24 cellular contexts compared by ENCODE assay signal in the genomic region with DNA sequence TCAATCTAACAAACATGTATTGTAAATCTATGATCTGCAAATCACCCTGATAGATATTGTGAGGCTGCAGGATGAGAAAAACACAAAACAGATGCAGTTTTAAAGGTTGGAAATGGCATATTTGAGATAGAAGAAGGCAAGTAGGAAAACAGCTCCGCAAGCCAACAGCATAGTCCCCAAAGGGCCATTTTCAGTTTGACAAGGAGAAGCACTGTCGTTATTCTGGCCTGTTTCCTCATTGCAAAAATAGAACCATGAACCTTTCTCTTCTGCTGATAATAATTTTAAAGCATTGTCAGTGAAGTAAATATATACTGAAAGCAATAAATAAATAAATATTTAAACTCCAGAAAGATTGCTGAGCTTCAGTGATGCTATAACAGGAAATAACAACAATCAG.
"Had no signal": no experiment of that assay in that cellular context is flagged by ENCODE, and none has a peak within 500 bp of the region (broad histone marks: within the 10 kb centered on the region; RNA-seq: fewer than 3 reads in every experiment).

No MANE protein-coding gene starts in this region.

- H3K36me3 Mint-ChIP-seq: stimulated activated effector memory CD8-positive, alpha-beta T cell treated with anti-CD3 and anti-CD28 coated beads, Interleukin-12 subunit alpha, Interleukin-12 subunit beta, amount 100 ng/mL, for 72 hours had no signal

- H3K27ac Mint-ChIP-seq: naive thymus-derived CD8-positive, alpha-beta T cell; nephron progenitor cell; stimulated activated effector memory CD8-positive, alpha-beta T cell treated with anti-CD3 and anti-CD28 coated beads, Interleukin-12 subunit alpha, Interleukin-12 subunit beta, amount 100 ng/mL, for 72 hours had no signal

- H3K27me3 ChIP-seq: dorsolateral prefrontal cortex, esophagus muscularis mucosa, foreskin keratinocyte, gastroesophageal sphincter, heart left ventricle, ovary, right lobe of liver, vagina had no signal

- ATAC-seq: foreskin keratinocyte; gastroesophageal sphincter; naive thymus-derived CD8-positive, alpha-beta T cell; psoas muscle; right lobe of liver; stimulated activated effector memory CD8-positive, alpha-beta T cell treated with anti-CD3 and anti-CD28 coated beads, Interleukin-12 subunit alpha, Interleukin-12 subunit beta, amount 100 ng/mL, for 72 hours; stimulated activated naive CD8-positive, alpha-beta T cell treated with anti-CD3 and anti-CD28 coated beads, Interleukin-15, Interleukin-2, amounts not matched to agents 100 U/mL and 50 U/mL, for 24 hours had no signal

- H3K4me2 ChIP-seq: smooth muscle cell had no signal

- H3K4me1 Mint-ChIP-seq: nephron progenitor cell; stimulated activated effector memory CD8-positive, alpha-beta T cell treated with anti-CD3 and anti-CD28 coated beads, Interleukin-12 subunit alpha, Interleukin-12 subunit beta, amount 100 ng/mL, for 72 hours had no signal

- H3K36me3 ChIP-seq: ovary had no signal

- H3K4me3 ChIP-seq: esophagus muscularis mucosa, gastroesophageal sphincter, ovary, psoas muscle, right lobe of liver, smooth muscle cell, vagina had no signal

- DNase-seq: caudate nucleus; cerebellar nuclear complex; dorsolateral prefrontal cortex; effector CD4-positive, alpha-beta T cell; foreskin keratinocyte; heart left ventricle; hippocampal formation; mesendoderm; naive thymus-derived CD8-positive, alpha-beta T cell; nephron progenitor cell; nucleus accumbens; ovary; posterior cingulate gyrus; psoas muscle; right lobe of liver; stimulated activated CD4-positive, alpha-beta T cell treated with anti-CD3 and anti-CD28 coated beads, Interleukin-2, amount 100 ng/mL, for 24 hours; stimulated activated CD4-positive, alpha-beta T cell treated with anti-CD3 and anti-CD28 coated beads, Interleukin-4, amount 100 ng/mL, for 24 hours; stimulated activated naive CD8-positive, alpha-beta T cell treated with anti-CD3 and anti-CD28 coated beads, Interleukin-15, Interleukin-2, amounts not matched to agents 100 U/mL and 50 U/mL, for 24 hours; substantia nigra had no signal

- H3K4me3 Mint-ChIP-seq: naive thymus-derived CD8-positive, alpha-beta T cell; nephron progenitor cell; stimulated activated effector memory CD8-positive, alpha-beta T cell treated with anti-CD3 and anti-CD28 coated beads, Interleukin-12 subunit alpha, Interleukin-12 subunit beta, amount 100 ng/mL, for 72 hours had no signal

- H3K27ac ChIP-seq: esophagus muscularis mucosa, foreskin keratinocyte, gastroesophageal sphincter, ovary, psoas muscle, right lobe of liver, vagina had no signal

- H3K4me1 ChIP-seq: vagina had no signal

- H3K9me3 ChIP-seq: esophagus muscularis mucosa, ovary, psoas muscle, right lobe of liver, vagina had no signal
